Comparison of ENCODE assay signal across 6 cellular contexts in the genomic region with DNA sequence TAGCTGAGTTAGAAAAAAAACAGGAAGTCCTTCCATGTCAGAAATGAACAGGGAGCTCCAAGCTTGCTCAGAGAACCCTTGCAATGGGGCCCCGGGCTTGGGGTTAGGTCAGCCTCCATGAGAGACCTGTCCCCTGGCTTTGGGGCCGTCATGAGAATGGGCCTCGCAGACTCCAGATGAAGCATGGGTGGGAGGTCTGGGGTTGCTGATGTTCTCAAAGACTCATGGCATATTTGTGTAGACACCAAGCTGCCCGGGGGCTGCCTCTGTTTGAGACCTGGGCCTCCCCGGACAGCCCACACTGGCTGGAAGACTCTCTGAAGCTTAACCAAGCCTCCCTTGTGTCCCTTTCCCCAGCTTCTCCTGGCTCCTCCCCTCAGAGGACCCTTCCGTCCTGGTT.
"Had no signal": no experiment of that assay in that cellular context is flagged by ENCODE, and none has a peak within 500 bp of the region (broad histone marks: within the 10 kb centered on the region; RNA-seq: fewer than 3 reads in every experiment).

No MANE protein-coding gene starts in this region.

- DNase-seq: H9, HCEC 1CT, IMR-90, KG1 had no signal

- H3K9me3 Mint-ChIP-seq: H9 had no signal

- H3K4me3 ChIP-seq: GM23338, K562 had no signal

- H2AFZ ChIP-seq: GM23338 had no signal

- H3K4me3 Mint-ChIP-seq: GM23338, H9 had no signal

- H3K27ac Mint-ChIP-seq: GM23338, H9 had no signal

- H3K4me2 ChIP-seq: GM23338 had no signal

- ATAC-seq: GM23338, K562 had no signal
